9 cellular contexts compared by ENCODE assay signal in genomic region chr20:64063389-64064144, GRCh38. TPM values are rescaled to one million over a fixed set of nuclear protein-coding genes. Genes with fewer than 3 reads are reported as not detected.
DNase-seq lines count a peak whose midpoint lies in the region; ATAC-seq, FAIRE-seq and TF ChIP-seq lines count a peak whose summit lies in the region.
"Had no signal": no experiment of that assay in that cellular context is flagged by ENCODE, and none has a peak within 500 bp of the region (broad histone marks: within the 10 kb centered on the region; RNA-seq: fewer than 3 reads in every experiment).

No MANE protein-coding gene starts in this region.

- peak overlapping the region; percentile 92 for H3K4me2 ChIP-seq in astrocyte (ENCODE audit: low read length)

- H2AFZ ChIP-seq in astrocyte (ENCODE audit: low read depth, low read length), result peak overlapping the region; percentile 58

- H4K20me1 ChIP-seq in astrocyte (ENCODE audit: insufficient read depth, low read length), result peaks cover 26% of the 10 kb centered on the region

- no peaks in the 10 kb centered on the region for H3K9me3 ChIP-seq in CD4-positive, alpha-beta memory T cell (ENCODE audit: control insufficient read depth in 1 of 2, low read length in 2 of 2)
- no peaks in the 10 kb centered on the region for H3K9me3 ChIP-seq in astrocyte (ENCODE audit: insufficient read depth, low read depth, low read length)
- H3K9me3 ChIP-seq in subcutaneous abdominal adipose tissue (ENCODE audit: control insufficient read depth in 5 of 5, low read length in 5 of 5), result no peaks in the 10 kb centered on the region

- H3K9ac ChIP-seq in astrocyte (ENCODE audit: low read length) (peak overlapping the region; percentile 86), subcutaneous abdominal adipose tissue (ENCODE audit: low read length in 5 of 5) (peak overlapping the region in 4 of 5 donors; percentile 53 to 79 (median 76))

- H3K27me3 Mint-ChIP-seq in CD4-positive, alpha-beta memory T cell, result no peaks in the 10 kb centered on the region
- H3K27me3 Mint-ChIP-seq in astrocyte (ENCODE audit: low read depth, unreplicated experiment), result peaks cover 4% of the 10 kb centered on the region

- no peak for FAIRE-seq in astrocyte (lab: Jason Lieb, UNC)

- intact Hi-C loops in CD4-positive, alpha-beta memory T cell (cut with micrococcal nuclease), result loop anchor here (1.0 to 5.0 kb wide), 4 partner anchors 15 to 406 kb away; partner anchors contain the start of genes PRPF6, RTEL1 and UCKL1

- H3K27me3 ChIP-seq in CD4-positive, alpha-beta memory T cell (ENCODE audit: insufficient read depth, low read length), result no peaks in the 10 kb centered on the region
- H3K27me3 ChIP-seq in astrocyte (ENCODE audit: insufficient read depth, low read length), result peaks cover 4% of the 10 kb centered on the region
- peaks cover 0 to 6% (median 0%) of the 10 kb centered on the region in 5 donors for H3K27me3 ChIP-seq in subcutaneous abdominal adipose tissue (ENCODE audit: control insufficient read depth in 5 of 5, insufficient read depth in 4 of 5, low read length in 5 of 5)

- peak overlapping the region; percentile 49 to 92 (median 86) for H3K27ac Mint-ChIP-seq in CD4-positive, alpha-beta memory T cell
- H3K27ac Mint-ChIP-seq in astrocyte (ENCODE audit: unreplicated experiment), result peak overlapping the region; percentile 95

- no peak for TF ChIP-seq CTCF in astrocyte (IDR thresholded peaks at IDR 0.05; ENCODE audit: insufficient read depth, low read depth, low read length)

- H3K79me2 ChIP-seq in astrocyte (ENCODE audit: insufficient read depth, low read length), result peaks cover 5% of the 10 kb centered on the region

- peaks cover 0 to 2% (median 0%) of the 10 kb centered on the region in 8 donors for H3K9me3 Mint-ChIP-seq in CD4-positive, alpha-beta memory T cell
- H3K9me3 Mint-ChIP-seq in astrocyte (ENCODE audit: unreplicated experiment), result no peaks in the 10 kb centered on the region

- H3K4me1 ChIP-seq in CD4-positive, alpha-beta memory T cell (ENCODE audit: insufficient read depth, low read length), result peaks cover 57% of the 10 kb centered on the region
- H3K4me1 ChIP-seq in astrocyte (ENCODE audit: insufficient read depth, low read length) (peaks cover 31% of the 10 kb centered on the region), subcutaneous abdominal adipose tissue (ENCODE audit: control insufficient read depth in 5 of 5, insufficient read depth in 5 of 5, low read length in 5 of 5) (peaks cover 2 to 38% (median 23%) of the 10 kb centered on the region in 5 donors)

- POLR2A ChIA-PET in CD4-positive, alpha-beta memory T cell (lab: Charles Lee; ENCODE audit: partially characterized antibody), result interaction anchor here (1.0 to 3.6 kb wide), 11 partner anchors 10 to 107 kb away, joined by 3 to 29 read pairs (median 5); partner anchors contain the start of genes OPRL1, PRPF6, RGS19 and UCKL1

- H3K27ac ChIP-seq in CD4-positive, alpha-beta memory T cell (ENCODE audit: low read depth, low read length), result peak overlapping the region; percentile 59
- peak overlapping the region; percentile 20 for H3K27ac ChIP-seq in astrocyte (ENCODE audit: low read depth, low read length)
- H3K27ac ChIP-seq in subcutaneous abdominal adipose tissue (ENCODE audit: low read depth, low read length), result peak overlapping the region; percentile 30

- CTCF ChIA-PET in CD4-positive, alpha-beta memory T cell (lab: Charles Lee; ENCODE audit: partially characterized antibody), result interaction anchor here (1.0 to 11.2 kb wide), 4 partner anchors 24 to 201 kb away, joined by 3 to 133 read pairs (median 25); partner anchors contain the start of genes C20orf204, PRPF6 and SAMD10

- DNase-seq in CD4-positive, alpha-beta memory T cell, result no peak
- DNase-seq in HuH-7.5 (ENCODE audit: low spot score) (peak; percentile 73), astrocyte (ENCODE audit: low read depth) (no peak), left kidney (ENCODE audit: low read depth, low spot score) (peak; percentile 72), DMS153 (lab: John Stamatoyannopoulos, UW) (no peak), Kasumi-1 (lab: John Stamatoyannopoulos, UW) (no peak)

- H3K4me3 ChIP-seq in CD4-positive, alpha-beta memory T cell (ENCODE audit: low read length in 2 of 2), result peak overlapping the region in 1 of 2 donors; percentile 57
- H3K4me3 ChIP-seq in astrocyte (ENCODE audit: insufficient read depth, low read depth, low read length) (peak overlapping the region; percentile 79), subcutaneous abdominal adipose tissue (ENCODE audit: low read depth in 1 of 5, low read length in 5 of 5) (peak overlapping the region; percentile 58 to 85 (median 76))

- no peaks in the 10 kb centered on the region for H3K36me3 Mint-ChIP-seq in CD4-positive, alpha-beta memory T cell
- H3K36me3 Mint-ChIP-seq in astrocyte (ENCODE audit: low read depth, unreplicated experiment), result peaks cover 2% of the 10 kb centered on the region

- H3K4me1 Mint-ChIP-seq in CD4-positive, alpha-beta memory T cell, result peaks cover 21 to 47% (median 35%) of the 10 kb centered on the region in 4 donors
- H3K4me1 Mint-ChIP-seq in astrocyte (ENCODE audit: low read depth, unreplicated experiment), result peaks cover 18% of the 10 kb centered on the region

- ATAC-seq in HG03378 (IDR thresholded peaks at IDR 0.05; ENCODE audit: unreplicated experiment), result no peak

- H3K36me3 ChIP-seq in CD4-positive, alpha-beta memory T cell (ENCODE audit: insufficient read depth, low read length), result no peaks in the 10 kb centered on the region
- H3K36me3 ChIP-seq in astrocyte (ENCODE audit: insufficient read depth, low read length) (no peaks in the 10 kb centered on the region), subcutaneous abdominal adipose tissue (ENCODE audit: control insufficient read depth in 5 of 5, insufficient read depth in 5 of 5, low read length in 5 of 5) (peaks cover 0 to 2% (median 0%) of the 10 kb centered on the region in 5 donors)

- peak overlapping the region; percentile 80 to 93 (median 88) for H3K4me3 Mint-ChIP-seq in CD4-positive, alpha-beta memory T cell
- peak overlapping the region; percentile 96 for H3K4me3 Mint-ChIP-seq in astrocyte (ENCODE audit: unreplicated experiment)

RNA-seq across cellular contexts. Expression of gene TCEA2, which starts 0.6 kb away (rescaled TPM):
- 10 to 100 TPM; 43.3 to 45.9 TPM for total RNA-seq in CD4-positive, alpha-beta memory T cell
- 10 to 100 TPM; 24.6 to 27.9 TPM for polyA plus RNA-seq in CD4-positive, alpha-beta memory T cell
- total RNA-seq in astrocyte, result 52.4 and 53.1 TPM in 2 replicates

RNA-seq across cellular contexts. Expression of gene SOX18, which starts 14.1 kb away (rescaled TPM):
- total RNA-seq in CD4-positive, alpha-beta memory T cell, result not detected
- polyA plus RNA-seq in CD4-positive, alpha-beta memory T cell, result not detected
- 0.52 and 0.60 TPM in 2 replicates for total RNA-seq in astrocyte

RNA-seq across cellular contexts. Expression of gene RGS19, which starts 15.8 kb away (rescaled TPM):
- 10 to 100 TPM; 35.0 to 35.6 TPM for total RNA-seq in CD4-positive, alpha-beta memory T cell
- 100 to 1,000 TPM; 112 to 116 TPM for polyA plus RNA-seq in CD4-positive, alpha-beta memory T cell
- 15.7 and 18.3 TPM in 2 replicates for total RNA-seq in astrocyte

RNA-seq across cellular contexts. Expression of gene OPRL1, which starts 16.3 kb away (rescaled TPM):
- total RNA-seq in CD4-positive, alpha-beta memory T cell, result 1 to 10 TPM in 1 of 2 experiments, under 1 TPM in 1; 0.87 to 1.1 TPM
- 1 to 10 TPM in 1 of 2 donors, under 1 TPM in 1; 0.68 to 1.1 TPM for polyA plus RNA-seq in CD4-positive, alpha-beta memory T cell
- 2.8 and 3.6 TPM in 2 replicates for total RNA-seq in astrocyte

RNA-seq across cellular contexts. Expression of gene LKAAEAR1, which starts 20.6 kb away (rescaled TPM):
- under 1 TPM in 1 of 2 experiments, not detected in 1; 0.39 TPM for total RNA-seq in CD4-positive, alpha-beta memory T cell
- polyA plus RNA-seq in CD4-positive, alpha-beta memory T cell, result under 1 TPM; 0.30 to 0.63 TPM
- 0.34 TPM in 1 of 2 replicates, not detected in the other for total RNA-seq in astrocyte
- total RNA-seq: NCI-H460 had no signal

Comparison
In these comparisons a context has a peak if more than half of its experiments do, and no peak if none do; other contexts are left out.
1. DNase-seq: peak in HuH-7.5 (single experiment) and left kidney (single experiment); none in CD4-positive, alpha-beta memory T cell (0 of 5), astrocyte (single experiment), DMS153 (single experiment) and Kasumi-1 (0 of 2).
2. Peak in every context shown above with its lines, with median percentiles within 50 percentile points of each other: H3K27ac ChIP-seq.